In the genomic region with DNA sequence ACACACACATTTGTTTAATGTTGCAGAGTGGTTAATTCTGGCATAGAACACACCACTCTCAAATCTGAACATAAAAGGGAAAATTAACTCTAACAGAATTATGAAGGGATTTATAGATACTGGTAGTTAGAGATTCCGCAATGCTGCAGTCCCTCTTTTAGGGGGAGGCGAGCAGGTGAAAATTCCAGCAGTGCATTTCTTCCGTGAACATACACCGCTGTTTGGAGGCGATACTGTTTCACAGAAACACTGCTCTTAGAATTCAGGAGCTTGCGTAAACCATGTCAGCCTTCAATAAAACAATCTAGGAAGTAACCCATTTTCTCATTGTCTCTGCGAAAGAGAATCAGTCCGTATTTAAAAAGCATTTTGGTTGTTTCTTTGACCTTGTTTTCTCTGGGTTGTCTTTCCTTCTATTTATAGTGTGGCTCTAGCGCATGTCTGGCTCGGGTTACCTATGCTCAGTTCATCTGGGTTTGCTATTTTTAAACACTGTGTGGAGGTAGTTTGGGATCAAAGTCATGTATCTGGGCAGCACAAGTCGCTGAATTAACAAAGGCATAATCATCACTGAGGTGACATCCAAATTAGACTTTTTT, we compare ENCODE assay signal across 25 cellular contexts.
A peak's percentile ranks its signal among the peaks of the same experiment; 100 is the strongest.
DNase-seq lines count a peak whose midpoint lies in the region; ATAC-seq and TF ChIP-seq lines count a peak whose summit lies in the region.
"Had no signal": no experiment of that assay in that cellular context is flagged by ENCODE, and none has a peak within 500 bp of the region (broad histone marks: within the 10 kb centered on the region; RNA-seq: fewer than 3 reads in every experiment).

No MANE protein-coding gene starts in this region.

- H2AK9ac ChIP-seq in IMR-90 (replicated peaks; ENCODE audit: low read depth, low read length, poor library complexity) = no peak overlapping the region

- H4K8ac ChIP-seq in IMR-90 (ENCODE audit: low read depth in 2 of 2, low read length in 2 of 2) = no peak overlapping the region

- H3K4me2 ChIP-seq in IMR-90 (ENCODE audit: low read depth, low read length) = no peak overlapping the region
- no peak overlapping the region for H3K4me2 ChIP-seq in MM.1S (ENCODE audit: low read depth, low read length)

- H3K4ac ChIP-seq in IMR-90 (ENCODE audit: low read depth, low read length) = no peak overlapping the region

- no peaks in the 10 kb centered on the region for H3K79me2 ChIP-seq in MM.1S (ENCODE audit: low read length)

- H3K79me1 ChIP-seq in IMR-90 (ENCODE audit: low read depth in 1 of 2, low read length in 2 of 2) = no peaks in the 10 kb centered on the region

- intact Hi-C loops in IMR-90 (cut with micrococcal nuclease) (no loop called here), gastrocnemius medialis (cut with DNase I; ENCODE audit: low total_unique reads) (loop anchor here (1.0 to 10.0 kb wide), 2 partner anchors 90 to 342 kb away; partner anchors contain the start of genes COQ2 and GPAT3)

- no peak overlapping the region for H3K14ac ChIP-seq in IMR-90 (replicated peaks; ENCODE audit: low read depth, low read length)

- no peak overlapping the region for H4K91ac ChIP-seq in IMR-90 (ENCODE audit: insufficient read depth, low read depth, low read length)

- no peak overlapping the region for H3K27ac ChIP-seq in IMR-90 (ENCODE audit: insufficient read depth, low read length)
- peak overlapping the region; percentile 97 for H3K27ac ChIP-seq in cardiac muscle cell
- H3K27ac ChIP-seq in muscle layer of colon (ENCODE audit: low read depth, low read length) = peak overlapping the region; percentile 42
- peak overlapping the region; percentile 88 to 96 (median 96) for H3K27ac ChIP-seq in gastrocnemius medialis
- H3K27ac ChIP-seq in MM.1S (ENCODE audit: low read length) = no peak overlapping the region
- H3K27ac ChIP-seq: dorsolateral prefrontal cortex, WERI-Rb-1 had no signal

- 85% methylated on average over 4 of the region's 11 CpGs; no CpG with 5 or more reads in 1 of the 2 experiments for WGBS in IMR-90 (ENCODE audit: extremely low coverage in 2 of 2, insufficient read length in 1 of 2), 2 experiments

- H3K18ac ChIP-seq in IMR-90 (ENCODE audit: low read depth, low read length) = peak overlapping the region; percentile 35; the same call in 1 of the 2 replicates

- TF ChIP-seq CTCF in IMR-90 (conservative IDR thresholded peaks at IDR 0.05; ENCODE audit: low read depth, low read length) (no peak), cardiac muscle cell (IDR thresholded peaks at IDR 0.05; ENCODE audit: low read depth, low read length) (no peak), gastrocnemius medialis (IDR thresholded peaks at IDR 0.05 in 4 of 5, conservative IDR thresholded peaks at IDR 0.05 in 1 of 5) (no peak), MM.1S (IDR thresholded peaks at IDR 0.05; ENCODE audit: low read length) (no peak)

- H3K23ac ChIP-seq in IMR-90 (ENCODE audit: low read depth, low read length) = no peak overlapping the region

- POLR2A ChIA-PET in IMR-90 (lab: Charles Lee; ENCODE audit: unreplicated experiment) = no interaction called here

- H3K9me1 ChIP-seq in IMR-90 (ENCODE audit: insufficient read depth, low read length) = peaks cover 3% of the 10 kb centered on the region; the same call in 1 of the 2 replicates

- H2AK5ac ChIP-seq in IMR-90 (ENCODE audit: low read depth, low read length) = no peak overlapping the region

- H3K9ac ChIP-seq in IMR-90 (ENCODE audit: low read depth, low read length) (no peak overlapping the region), muscle layer of colon (ENCODE audit: low read length) (no peak overlapping the region), MM.1S (ENCODE audit: low read length) (no peak overlapping the region)

- ATAC-seq in IMR-90 (ENCODE audit: low read depth) (no peak), gastrocnemius medialis (peak; percentile 95 to 98), HG02763 (IDR thresholded peaks at IDR 0.05; ENCODE audit: unreplicated experiment) (no peak), HG03565 (IDR thresholded peaks at IDR 0.05; ENCODE audit: unreplicated experiment) (no peak)
- ATAC-seq: Panc1 had no signal

- no peak for TF ChIP-seq RAD21 in IMR-90 (IDR thresholded peaks at IDR 0.05; ENCODE audit: low read length)

- H3K56ac ChIP-seq in IMR-90 (ENCODE audit: extremely low read depth, insufficient read depth, low read length) = no peak overlapping the region

- H4K20me1 ChIP-seq in IMR-90 (ENCODE audit: insufficient read depth, low read length) (no peaks in the 10 kb centered on the region), MM.1S (ENCODE audit: insufficient read depth, low read length) (no peaks in the 10 kb centered on the region)

- in situ Hi-C loops in IMR-90 (cut with MboI; ENCODE audit: low sequenced_read_pairs) (no loop called here), gastrocnemius medialis (cut with MboI; ENCODE audit: low sequenced_read_pairs in 4 of 4) (loop anchor here in 1 of 4 donors (5.0 kb wide), 1 partner anchor 89 kb away; the partner anchor contains the start of gene GPAT3)

- no peak overlapping the region for H2BK5ac ChIP-seq in IMR-90 (ENCODE audit: low read depth, low read length, poor library complexity, severe bottlenecking)

- H3F3A ChIP-seq in MM.1S (ENCODE audit: insufficient read depth, low read length) = no peaks in the 10 kb centered on the region

- H3K4me1 ChIP-seq in IMR-90 (ENCODE audit: control insufficient read depth, insufficient read depth, low read length) (peaks cover 8% of the 10 kb centered on the region), cardiac muscle cell (ENCODE audit: low read depth) (peaks cover 28% of the 10 kb centered on the region), muscle layer of colon (ENCODE audit: insufficient read depth, low read length) (peaks cover 36% of the 10 kb centered on the region), gastrocnemius medialis (peaks cover 43 to 52% of the 10 kb centered on the region in 2 donors), MM.1S (ENCODE audit: low read length) (no peaks in the 10 kb centered on the region)

- CTCF ChIA-PET in IMR-90 (lab: Yijun Ruan, JAX) = no interaction called here

- H2BK15ac ChIP-seq in IMR-90 (ENCODE audit: low read depth, low read length) = peak overlapping the region; percentile 39; the same call in 1 of the 3 replicates

- H3K9me3 ChIP-seq in IMR-90 (ENCODE audit: control insufficient read depth, insufficient read depth, low read length) = peaks cover 9% of the 10 kb centered on the region
- H3K9me3 ChIP-seq in cardiac muscle cell (ENCODE audit: low read depth) = no peaks in the 10 kb centered on the region
- H3K9me3 ChIP-seq in muscle layer of colon (ENCODE audit: low read length) = no peaks in the 10 kb centered on the region
- H3K9me3 ChIP-seq in gastrocnemius medialis = peaks cover 0 to 6% (median 0%) of the 10 kb centered on the region in 3 donors
- H3K9me3 ChIP-seq in MM.1S (replicated peaks; ENCODE audit: insufficient read depth, low read length) = no peaks in the 10 kb centered on the region
- H3K9me3 ChIP-seq: BE2C had no signal

- BruUV-seq in IMR-90 (replicated peaks; lab: Mats Ljungman, UMichigan) = no TSS peak

- no peak for DNase-seq in IMR-90
- DNase-seq in cardiac muscle cell (ENCODE audit: low read depth in 1 of 2, low spot score in 1 of 2) = peak in 1 of 2 donors; percentile 68
- DNase-seq in gastrocnemius medialis = peak; percentile 30 to 61
- no peak for DNase-seq in MM.1S
- DNase-seq in NCI-H1930 (lab: John Stamatoyannopoulos, UW) = no peak
- DNase-seq: activated CD4-positive, alpha-beta T cell treated with anti-CD3 and anti-CD28 coated beads, Interleukin-2, amount 10 ng/mL, durations not matched to agents 24 days and 14 days; activated T-cell treated with anti-CD3 and anti-CD28 coated beads, Interleukin-2, amount 50 U/mL, for 1 hour; BE2C; cerebellar nuclear complex; DMS53; dorsolateral prefrontal cortex; mammary epithelial cell; NCI-H1092 treated with DMSO at 0.1 percent for 48 hours; NCI-H187; NCI-H2227 treated with DMSO at 0.1 percent for 48 hours; NCI-H526 treated with DMSO at 0.1 percent for 48 hours; nucleus accumbens; stimulated activated CD4-positive, alpha-beta T cell treated with anti-CD3 and anti-CD28 coated beads, Interleukin-2, amount 100 ng/mL, for 24 hours; SW 1271; T1000; WERI-Rb-1 had no signal

- no peak for TF ChIP-seq POLR2A in IMR-90 (IDR thresholded peaks at IDR 0.05; ENCODE audit: low read depth, low read length)
- TF ChIP-seq POLR2A in gastrocnemius medialis (IDR thresholded peaks at IDR 0.05) = no peak

- no peaks in the 10 kb centered on the region for H3K9me2 ChIP-seq in MM.1S (replicated peaks; ENCODE audit: insufficient read depth, low read length)

- H4K5ac ChIP-seq in IMR-90 (ENCODE audit: low read depth, low read length) = no peak overlapping the region

- H3K36me3 ChIP-seq in IMR-90 (ENCODE audit: control insufficient read depth, insufficient read depth, low read length) (no peaks in the 10 kb centered on the region), cardiac muscle cell (no peaks in the 10 kb centered on the region), muscle layer of colon (ENCODE audit: insufficient read depth, low read length) (no peaks in the 10 kb centered on the region), gastrocnemius medialis (no peaks in the 10 kb centered on the region), MM.1S (replicated peaks; ENCODE audit: insufficient read depth, low read length) (no peaks in the 10 kb centered on the region)
- H3K36me3 ChIP-seq: BE2C, WERI-Rb-1 had no signal

- peak overlapping the region; percentile 30; the same call in 1 of the 2 replicates for H2BK120ac ChIP-seq in IMR-90 (ENCODE audit: low read depth, low read length)

- dilution Hi-C loops in IMR-90 (cut with HindIII; ENCODE audit: low sequenced_read_pairs, unreplicated experiment) = no loop called here

- H3K27me3 ChIP-seq in IMR-90 (ENCODE audit: control insufficient read depth, insufficient read depth, low read length) = no peaks in the 10 kb centered on the region
- H3K27me3 ChIP-seq in cardiac muscle cell = no peaks in the 10 kb centered on the region
- no peaks in the 10 kb centered on the region for H3K27me3 ChIP-seq in muscle layer of colon (ENCODE audit: control insufficient read depth in 1 of 2, insufficient read depth in 2 of 2, low read length in 2 of 2)
- H3K27me3 ChIP-seq in gastrocnemius medialis = no peaks in the 10 kb centered on the region
- H3K27me3 ChIP-seq in MM.1S (replicated peaks; ENCODE audit: insufficient read depth, low read length) = no peaks in the 10 kb centered on the region
- H3K27me3 ChIP-seq: BE2C had no signal

- no peak overlapping the region for H2BK20ac ChIP-seq in IMR-90 (ENCODE audit: low read depth, low read length)

- no peak overlapping the region for H3K4me3 ChIP-seq in IMR-90 (ENCODE audit: insufficient read depth, low read depth, low read length)
- H3K4me3 ChIP-seq in cardiac muscle cell = no peak overlapping the region
- H3K4me3 ChIP-seq in muscle layer of colon (ENCODE audit: low read depth in 1 of 2, low read length in 2 of 2) = no peak overlapping the region
- H3K4me3 ChIP-seq in gastrocnemius medialis = peak overlapping the region; percentile 29 to 55 (median 42)
- H3K4me3 ChIP-seq in MM.1S (ENCODE audit: low read length) = no peak overlapping the region
- H3K4me3 ChIP-seq: dorsolateral prefrontal cortex had no signal

- H2AFZ ChIP-seq in IMR-90 (replicated peaks; ENCODE audit: low read length, poor library complexity) (no peak overlapping the region), MM.1S (ENCODE audit: low read length) (no peak overlapping the region)

TF ChIP-seq in IMR-90, 13 proteins besides CTCF, POLR2A, EP300 and RAD21 (continues in another document):
- no peak for TF ChIP-seq SMC3 (IDR thresholded peaks at IDR 0.05; ENCODE audit: low read depth, low read length)
- TF ChIP-seq CEBPB (IDR thresholded peaks at IDR 0.05; ENCODE audit: low read depth, low read length) = no peak

Comparison
In these comparisons a context has a peak if more than half of its experiments do, and no peak if none do; other contexts are left out.
1. ATAC-seq: peak in gastrocnemius medialis (2 of 2); none in IMR-90 (single experiment), HG02763 (single experiment) and HG03565 (single experiment).
2. DNase-seq: peak in gastrocnemius medialis (2 of 2); none in IMR-90 (single experiment), MM.1S (single experiment) and NCI-H1930 (0 of 2).
3. H3K27ac ChIP-seq: peak in cardiac muscle cell (single experiment), muscle layer of colon (single experiment) and gastrocnemius medialis (4 of 4); none in IMR-90 (single experiment) and MM.1S (single experiment).
4. H3K4me3 ChIP-seq: peak in gastrocnemius medialis (4 of 4); none in IMR-90 (single experiment), cardiac muscle cell (single experiment), muscle layer of colon (0 of 2) and MM.1S (single experiment).